Comparison of ENCODE assay signal across 27 cellular contexts in genomic region chr9:133843751-133844373, GRCh38.
DNase-seq lines count a peak whose midpoint lies in the region; ATAC-seq and TF ChIP-seq lines count a peak whose summit lies in the region.
"Had no signal": no experiment of that assay in that cellular context is flagged by ENCODE, and none has a peak within 500 bp of the region (broad histone marks: within the 10 kb centered on the region; RNA-seq: fewer than 3 reads in every experiment).

No MANE protein-coding gene starts in this region.

- no peak for ATAC-seq in upper lobe of left lung (ENCODE audit: low FRiP score in 2 of 2)
- ATAC-seq: body of pancreas, gastrocnemius medialis, K562, PC-3, SK-N-SH treated with all-trans-retinoic acid at 6 μM for 48 hours had no signal

- no peak overlapping the region for H3K9ac ChIP-seq in endodermal cell (ENCODE audit: extremely low read depth, low read length, poor library complexity, severe bottlenecking)
- H3K9ac ChIP-seq: neural progenitor cell, parathyroid adenoma had no signal

- peaks cover 16% of the 10 kb centered on the region for H3K4me1 Mint-ChIP-seq in endodermal cell
- H3K4me1 Mint-ChIP-seq in mesothelial cell of epicardium, result peaks cover 48% of the 10 kb centered on the region

- H3K27me3 Mint-ChIP-seq in endodermal cell (ENCODE audit: insufficient read depth) (no peaks in the 10 kb centered on the region), mesothelial cell of epicardium (ENCODE audit: low read depth) (no peaks in the 10 kb centered on the region)
- H3K27me3 Mint-ChIP-seq: CD4-positive, CD25-positive, alpha-beta regulatory T cell had no signal

- no peaks in the 10 kb centered on the region for H3K4me1 ChIP-seq in endodermal cell (ENCODE audit: control insufficient read depth, insufficient read depth, low read length)
- peaks cover 20 to 32% (median 26%) of the 10 kb centered on the region in 4 donors for H3K4me1 ChIP-seq in upper lobe of left lung
- H3K4me1 ChIP-seq: gastrocnemius medialis, parathyroid adenoma had no signal

- H3K4me3 Mint-ChIP-seq in endodermal cell (no peak overlapping the region), mesothelial cell of epicardium (no peak overlapping the region)
- H3K4me3 Mint-ChIP-seq: activated naive CD4-positive, alpha-beta T cell treated with anti-CD3 and anti-CD28 coated beads for 36 hours; CD4-positive, CD25-positive, alpha-beta regulatory T cell; neural progenitor cell; T-helper 1 cell treated with Interleukin-12 subunit alpha and Interleukin-12 subunit beta and Interleukin-4 antibody, amounts not matched to agents 30 μg/mL and 1 μg/mL, for 36 hours had no signal

- 92 to 95% methylated on average over 16 to 19 of the region's 19 CpGs for WGBS in endodermal cell (ENCODE audit: insufficient coverage in 1 of 2, insufficient read length in 1 of 2), 2 experiments
- WGBS in upper lobe of left lung, 2 donors, result 81 to 86% methylated on average over 15 to 19 of the region's 19 CpGs

- H3K36me3 ChIP-seq in endodermal cell (ENCODE audit: control insufficient read depth, insufficient read depth, low read length), result no peaks in the 10 kb centered on the region
- H3K36me3 ChIP-seq in upper lobe of left lung, result no peaks in the 10 kb centered on the region
- H3K36me3 ChIP-seq: gastrocnemius medialis, neural progenitor cell had no signal

- H3K9me3 ChIP-seq in endodermal cell (ENCODE audit: control insufficient read depth, low read length), result no peaks in the 10 kb centered on the region
- H3K9me3 ChIP-seq in upper lobe of left lung, result no peaks in the 10 kb centered on the region
- H3K9me3 ChIP-seq: body of pancreas, gastrocnemius medialis, tibial nerve had no signal

- no peak for TF ChIP-seq EP300 in upper lobe of left lung (IDR thresholded peaks at IDR 0.05)

- TF ChIP-seq POLR2A in upper lobe of left lung (IDR thresholded peaks at IDR 0.05), result no peak

- H3K27ac Mint-ChIP-seq in endodermal cell (peak overlapping the region; percentile 30), mesothelial cell of epicardium (peak overlapping the region; percentile 89)
- H3K27ac Mint-ChIP-seq: activated naive CD4-positive, alpha-beta T cell treated with anti-CD3 and anti-CD28 coated beads for 36 hours; CD4-positive, CD25-positive, alpha-beta regulatory T cell; neural progenitor cell; T-helper 1 cell treated with Interleukin-12 subunit alpha and Interleukin-12 subunit beta and Interleukin-4 antibody, amounts not matched to agents 30 μg/mL and 1 μg/mL, for 36 hours had no signal

- no peak overlapping the region for H3K4me3 ChIP-seq in endodermal cell (ENCODE audit: low read length)
- no peak overlapping the region for H3K4me3 ChIP-seq in upper lobe of left lung
- H3K4me3 ChIP-seq: body of pancreas, gastrocnemius medialis, hepatocyte, K562, neural progenitor cell, tibial nerve had no signal

- H3K36me3 Mint-ChIP-seq in endodermal cell (ENCODE audit: low read depth), result peaks cover 4% of the 10 kb centered on the region
- no peaks in the 10 kb centered on the region for H3K36me3 Mint-ChIP-seq in mesothelial cell of epicardium
- H3K36me3 Mint-ChIP-seq: CD4-positive, CD25-positive, alpha-beta regulatory T cell had no signal

- TF ChIP-seq CTCF in endodermal cell (conservative IDR thresholded peaks at IDR 0.05) (no peak), mesothelial cell of epicardium (IDR thresholded peaks at IDR 0.05; ENCODE audit: unreplicated experiment) (no peak), upper lobe of left lung (IDR thresholded peaks at IDR 0.05) (no peak)

- no peaks in the 10 kb centered on the region for H3K27me3 ChIP-seq in endodermal cell (ENCODE audit: control insufficient read depth, insufficient read depth, low read length, poor library complexity, severe bottlenecking)
- no peaks in the 10 kb centered on the region for H3K27me3 ChIP-seq in upper lobe of left lung
- H3K27me3 ChIP-seq: body of pancreas, dorsolateral prefrontal cortex, hepatocyte, neural progenitor cell, tibial nerve had no signal

- peak; percentile 80 for DNase-seq in NCI-H1092 treated with DMSO at 0.1 percent for 48 hours (lab: John Stamatoyannopoulos, UW)
- no peak for DNase-seq in NCI-H1092 (lab: John Stamatoyannopoulos, UW)
- no peak for DNase-seq in endodermal cell
- peak in 1 of 2 experiments; percentile 52 for DNase-seq in mesothelial cell of epicardium (ENCODE audit: low spot score in 2 of 2, unreplicated experiment in 2 of 2)
- no peak for DNase-seq in upper lobe of left lung
- DNase-seq in NCI-H1105 treated with DMSO at 0.1 percent for 48 hours (lab: John Stamatoyannopoulos, UW), result no peak
- DNase-seq in NCI-H1417 treated with DMSO at 0.1 percent for 48 hours (lab: John Stamatoyannopoulos, UW), result no peak
- no peak for DNase-seq in islet precursor cell
- DNase-seq: activated CD4-positive, alpha-beta T cell treated with anti-CD3 and anti-CD28 coated beads, Interleukin-2, amount 50 U/mL, for 4 hours; activated naive CD4-positive, alpha-beta T cell treated with anti-CD3 and anti-CD28 coated beads for 36 hours; body of pancreas; CD4-positive, CD25-positive, alpha-beta regulatory T cell; cerebellar nuclear complex; dorsolateral prefrontal cortex; gastrocnemius medialis; GOT3; NCI-H1105; NCI-H526 treated with DMSO at 0.1 percent for 48 hours; PC-3 had no signal

- no peaks in the 10 kb centered on the region for H3K9me3 Mint-ChIP-seq in endodermal cell
- H3K9me3 Mint-ChIP-seq in mesothelial cell of epicardium, result no peaks in the 10 kb centered on the region
- H3K9me3 Mint-ChIP-seq: activated naive CD4-positive, alpha-beta T cell treated with anti-CD3 and anti-CD28 coated beads for 36 hours; CD4-positive, CD25-positive, alpha-beta regulatory T cell; neural progenitor cell; T-helper 1 cell treated with Interleukin-12 subunit alpha and Interleukin-12 subunit beta and Interleukin-4 antibody, amounts not matched to agents 30 μg/mL and 1 μg/mL, for 36 hours had no signal

- no peak overlapping the region for H3K27ac ChIP-seq in endodermal cell (ENCODE audit: low read depth, low read length)
- peak overlapping the region; percentile 19 to 92 (median 83) for H3K27ac ChIP-seq in upper lobe of left lung
- H3K27ac ChIP-seq: 22Rv1, hepatocyte, neural progenitor cell, parathyroid adenoma had no signal
